Comparison of ENCODE assay signal across 15 cellular contexts in genomic region chr3:150256782-150257181, GRCh38.
"Had no signal": no experiment of that assay in that cellular context is flagged by ENCODE, and none has a peak within 500 bp of the region (broad histone marks: within the 10 kb centered on the region; RNA-seq: fewer than 3 reads in every experiment).

No MANE protein-coding gene starts in this region.

- H3K9me3 Mint-ChIP-seq: effector memory CD8-positive, alpha-beta T cell had no signal

- H3K4me3 ChIP-seq: hepatocyte, ovary, right atrium auricular region, sigmoid colon, skin epidermis had no signal

- H3K9me3 ChIP-seq: ovary, right atrium auricular region, sigmoid colon had no signal

- H3K27ac ChIP-seq: foreskin keratinocyte, ovary, sigmoid colon, skin epidermis had no signal

- DNase-seq: central memory CD4-positive, alpha-beta T cell; cortex of kidney; effector memory CD8-positive, alpha-beta T cell; erythroblast; foreskin keratinocyte; head of caudate nucleus; kidney glomerular epithelial cell; ovary; sigmoid colon; stimulated activated CD4-positive, alpha-beta T cell treated with anti-CD3 and anti-CD28 coated beads, Interleukin-12 subunit alpha, Interleukin-12 subunit beta, amount 100 ng/mL, for 4 hours; stimulated activated naive CD4-positive, alpha-beta T cell treated with Interleukin-2 at 50 U/mL for 16 hours; trophoblast cell had no signal

- H3K27ac Mint-ChIP-seq: effector memory CD8-positive, alpha-beta T cell had no signal

- H3K27me3 ChIP-seq: foreskin keratinocyte, hepatocyte, ovary, right atrium auricular region, sigmoid colon had no signal

- ATAC-seq: effector memory CD8-positive, alpha-beta T cell; foreskin keratinocyte had no signal

- H3K36me3 ChIP-seq: ovary, right atrium auricular region, sigmoid colon had no signal

- H3K4me3 Mint-ChIP-seq: effector memory CD8-positive, alpha-beta T cell had no signal
